Comparison of ENCODE assay signal across 1 cellular context in genomic region chr7:28037220-28038010, GRCh38.
A peak's percentile ranks its signal among the peaks of the same experiment; 100 is the strongest.
TF ChIP-seq lines count a peak whose summit lies in the region.

No MANE protein-coding gene starts in this region.

TF ChIP-seq in HEK293, 187 proteins besides CTCF, POLR2A, EP300 and RAD21 (continued from another document and continues in another):
- TF ChIP-seq PRDM10 (tag by site-specific recombination; IDR thresholded peaks at IDR 0.05) (peak; percentile 52), ZNF629 (tag by site-specific recombination; IDR thresholded peaks at IDR 0.05) (peak; percentile 76), ZNF423 (tag by site-specific recombination; IDR thresholded peaks at IDR 0.05) (no peak), MZF1 (tag by site-specific recombination; IDR thresholded peaks at IDR 0.05; ENCODE audit: borderline replicate concordance) (0 out of 2 replicates have a peak, but pooled peaks have one; percentile 46), AEBP2 (tag by site-specific recombination; IDR thresholded peaks at IDR 0.05; ENCODE audit: borderline replicate concordance) (no peak), ZNF266 (tag by site-specific recombination; IDR thresholded peaks at IDR 0.05; ENCODE audit: low read depth) (no peak), YY1 (tag by site-specific recombination; IDR thresholded peaks at IDR 0.05) (no peak), ZNF132 (tag by site-specific recombination; IDR thresholded peaks at IDR 0.05; ENCODE audit: borderline replicate concordance) (no peak), GLI4 (tag by site-specific recombination; IDR thresholded peaks at IDR 0.05) (no peak), ZNF623 (tag by site-specific recombination; IDR thresholded peaks at IDR 0.05) (no peak), ZNF114 (tag by site-specific recombination; IDR thresholded peaks at IDR 0.05) (no peak), ZNF626 (tag by site-specific recombination; IDR thresholded peaks at IDR 0.05) (no peak), ZNF239 (tag by site-specific recombination; IDR thresholded peaks at IDR 0.05) (no peak), KLF17 (tag by site-specific recombination; IDR thresholded peaks at IDR 0.05) (no peak), ZFP69B (tag by site-specific recombination; IDR thresholded peaks at IDR 0.05) (0 out of 2 replicates have a peak, but pooled peaks have one; percentile 32), ZBTB26 (tag by site-specific recombination; optimal IDR thresholded peaks at IDR 0.05) (no peak), ZNF510 (tag by site-specific recombination; IDR thresholded peaks at IDR 0.05; ENCODE audit: insufficient replicate concordance) (no peak), ZNF175 (tag by site-specific recombination; IDR thresholded peaks at IDR 0.05) (no peak), ZXDB (tag by site-specific recombination; IDR thresholded peaks at IDR 0.05) (no peak), GFI1B (tag by site-specific recombination; IDR thresholded peaks at IDR 0.05) (no peak), HIC1 (tag by site-specific recombination; IDR thresholded peaks at IDR 0.05) (no peak), SCRT1 (tag by site-specific recombination; IDR thresholded peaks at IDR 0.05; ENCODE audit: borderline replicate concordance) (no peak), ZNF174 (tag by site-specific recombination; IDR thresholded peaks at IDR 0.05) (no peak), ZNF692 (tag by site-specific recombination; IDR thresholded peaks at IDR 0.05) (no peak), ZNF341 (tag by site-specific recombination; IDR thresholded peaks at IDR 0.05; ENCODE audit: low read depth) (no peak), ZSCAN5A (tag by site-specific recombination; IDR thresholded peaks at IDR 0.05) (no peak), ZNF366 (tag by site-specific recombination; conservative IDR thresholded peaks at IDR 0.05) (peak; percentile 74), PRDM1 (tag by site-specific recombination; IDR thresholded peaks at IDR 0.05) (peak; percentile 36; the same call in 1 of the 2 replicates), HOXA7 (CRISPR knock-in tag; IDR thresholded peaks at IDR 0.05; ENCODE audit: borderline replicate concordance) (no peak), ZNF660 (tag by site-specific recombination; IDR thresholded peaks at IDR 0.05) (peak; percentile 88), MYNN (tag by site-specific recombination; IDR thresholded peaks at IDR 0.05; ENCODE audit: borderline replicate concordance) (peak; percentile 33; the same call in 1 of the 2 replicates), SP3 (tag by site-specific recombination; IDR thresholded peaks at IDR 0.05) (no peak), ZSCAN30 (tag by site-specific recombination; IDR thresholded peaks at IDR 0.05) (peak; percentile 30; the same call in 1 of the 2 replicates), ZNF140 (tag by site-specific recombination; IDR thresholded peaks at IDR 0.05) (no peak), ZNF221 (tag by site-specific recombination; IDR thresholded peaks at IDR 0.05; ENCODE audit: borderline replicate concordance) (no peak)
- TF ChIP-seq, protein P1, sequence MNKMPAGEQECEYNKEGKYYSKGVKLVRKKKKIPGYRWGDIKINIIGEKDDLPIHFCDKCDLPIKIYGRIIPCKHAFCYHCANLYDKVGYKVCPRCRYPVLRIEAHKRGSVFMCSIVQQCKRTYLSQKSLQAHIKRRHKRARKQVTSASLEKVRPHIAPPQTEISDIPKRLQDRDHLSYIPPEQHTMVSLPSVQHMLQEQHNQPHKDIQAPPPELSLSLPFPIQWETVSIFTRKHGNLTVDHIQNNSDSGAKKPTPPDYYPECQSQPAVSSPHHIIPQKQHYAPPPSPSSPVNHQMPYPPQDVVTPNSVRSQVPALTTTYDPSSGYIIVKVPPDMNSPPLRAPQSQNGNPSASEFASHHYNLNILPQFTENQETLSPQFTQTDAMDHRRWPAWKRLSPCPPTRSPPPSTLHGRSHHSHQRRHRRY (tag by site-specific recombination; IDR thresholded peaks at IDR 0.05), result no peak
- TF ChIP-seq, protein P2, sequence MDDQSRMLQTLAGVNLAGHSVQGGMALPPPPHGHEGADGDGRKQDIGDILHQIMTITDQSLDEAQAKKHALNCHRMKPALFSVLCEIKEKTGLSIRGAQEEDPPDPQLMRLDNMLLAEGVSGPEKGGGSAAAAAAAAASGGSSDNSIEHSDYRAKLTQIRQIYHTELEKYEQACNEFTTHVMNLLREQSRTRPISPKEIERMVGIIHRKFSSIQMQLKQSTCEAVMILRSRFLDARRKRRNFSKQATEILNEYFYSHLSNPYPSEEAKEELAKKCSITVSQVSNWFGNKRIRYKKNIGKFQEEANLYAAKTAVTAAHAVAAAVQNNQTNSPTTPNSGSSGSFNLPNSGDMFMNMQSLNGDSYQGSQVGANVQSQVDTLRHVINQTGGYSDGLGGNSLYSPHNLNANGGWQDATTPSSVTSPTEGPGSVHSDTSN (CRISPR knock-in tag; IDR thresholded peaks at IDR 0.05), result no peak
- TF ChIP-seq, protein P3, sequence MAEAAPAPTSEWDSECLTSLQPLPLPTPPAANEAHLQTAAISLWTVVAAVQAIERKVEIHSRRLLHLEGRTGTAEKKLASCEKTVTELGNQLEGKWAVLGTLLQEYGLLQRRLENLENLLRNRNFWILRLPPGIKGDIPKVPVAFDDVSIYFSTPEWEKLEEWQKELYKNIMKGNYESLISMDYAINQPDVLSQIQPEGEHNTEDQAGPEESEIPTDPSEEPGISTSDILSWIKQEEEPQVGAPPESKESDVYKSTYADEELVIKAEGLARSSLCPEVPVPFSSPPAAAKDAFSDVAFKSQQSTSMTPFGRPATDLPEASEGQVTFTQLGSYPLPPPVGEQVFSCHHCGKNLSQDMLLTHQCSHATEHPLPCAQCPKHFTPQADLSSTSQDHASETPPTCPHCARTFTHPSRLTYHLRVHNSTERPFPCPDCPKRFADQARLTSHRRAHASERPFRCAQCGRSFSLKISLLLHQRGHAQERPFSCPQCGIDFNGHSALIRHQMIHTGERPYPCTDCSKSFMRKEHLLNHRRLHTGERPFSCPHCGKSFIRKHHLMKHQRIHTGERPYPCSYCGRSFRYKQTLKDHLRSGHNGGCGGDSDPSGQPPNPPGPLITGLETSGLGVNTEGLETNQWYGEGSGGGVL (tag by site-specific recombination; IDR thresholded peaks at IDR 0.05), result peak; percentile 29; the same call in 1 of the 2 replicates
- TF ChIP-seq, protein P4, sequence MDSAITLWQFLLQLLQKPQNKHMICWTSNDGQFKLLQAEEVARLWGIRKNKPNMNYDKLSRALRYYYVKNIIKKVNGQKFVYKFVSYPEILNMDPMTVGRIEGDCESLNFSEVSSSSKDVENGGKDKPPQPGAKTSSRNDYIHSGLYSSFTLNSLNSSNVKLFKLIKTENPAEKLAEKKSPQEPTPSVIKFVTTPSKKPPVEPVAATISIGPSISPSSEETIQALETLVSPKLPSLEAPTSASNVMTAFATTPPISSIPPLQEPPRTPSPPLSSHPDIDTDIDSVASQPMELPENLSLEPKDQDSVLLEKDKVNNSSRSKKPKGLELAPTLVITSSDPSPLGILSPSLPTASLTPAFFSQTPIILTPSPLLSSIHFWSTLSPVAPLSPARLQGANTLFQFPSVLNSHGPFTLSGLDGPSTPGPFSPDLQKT (IDR thresholded peaks at IDR 0.05; ENCODE audit: borderline replicate concordance, low read depth, low read length), result no peak
- TF ChIP-seq, protein P5, sequence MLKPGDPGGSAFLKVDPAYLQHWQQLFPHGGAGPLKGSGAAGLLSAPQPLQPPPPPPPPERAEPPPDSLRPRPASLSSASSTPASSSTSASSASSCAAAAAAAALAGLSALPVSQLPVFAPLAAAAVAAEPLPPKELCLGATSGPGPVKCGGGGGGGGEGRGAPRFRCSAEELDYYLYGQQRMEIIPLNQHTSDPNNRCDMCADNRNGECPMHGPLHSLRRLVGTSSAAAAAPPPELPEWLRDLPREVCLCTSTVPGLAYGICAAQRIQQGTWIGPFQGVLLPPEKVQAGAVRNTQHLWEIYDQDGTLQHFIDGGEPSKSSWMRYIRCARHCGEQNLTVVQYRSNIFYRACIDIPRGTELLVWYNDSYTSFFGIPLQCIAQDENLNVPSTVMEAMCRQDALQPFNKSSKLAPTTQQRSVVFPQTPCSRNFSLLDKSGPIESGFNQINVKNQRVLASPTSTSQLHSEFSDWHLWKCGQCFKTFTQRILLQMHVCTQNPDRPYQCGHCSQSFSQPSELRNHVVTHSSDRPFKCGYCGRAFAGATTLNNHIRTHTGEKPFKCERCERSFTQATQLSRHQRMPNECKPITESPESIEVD (tag by site-specific recombination; IDR thresholded peaks at IDR 0.05), result peak; percentile 93
